ENCODE assay signal across 8 cellular contexts in genomic region chr5:16935271-16936149, GRCh38. TPM values are rescaled to one million over a fixed set of nuclear protein-coding genes. Genes with fewer than 3 reads are reported as not detected.
DNase-seq lines count a peak whose midpoint lies in the region; ATAC-seq and TF ChIP-seq lines count a peak whose summit lies in the region.

No MANE protein-coding gene starts in this region.

- peaks cover 6% of the 10 kb centered on the region for H3K9me3 Mint-ChIP-seq in central memory CD8-positive, alpha-beta T cell

- peak overlapping the region; percentile 97 for H3K4me3 ChIP-seq in BJ (ENCODE audit: low read depth, low read length)
- H3K4me3 ChIP-seq in SJCRH30, result peak overlapping the region; percentile 87
- H3K4me3 ChIP-seq in left lung, result peak overlapping the region; percentile 57 to 68

- H3K4me1 ChIP-seq in SJCRH30 (peaks cover 3% of the 10 kb centered on the region; the same call in 1 of the 2 replicates), left lung (peaks cover 22 to 57% of the 10 kb centered on the region in 2 donors)

- peak overlapping the region; percentile 60 for H3K4me3 Mint-ChIP-seq in central memory CD8-positive, alpha-beta T cell

- no peak overlapping the region for H3K27ac Mint-ChIP-seq in central memory CD8-positive, alpha-beta T cell (ENCODE audit: low read depth)

- DNase-seq in BJ (ENCODE audit: low read depth) (no peak), SJCRH30 (peak; percentile 4 to 32), left lung (peak; percentile 47 to 81), KG1 (lab: John Stamatoyannopoulos, UW) (no peak)
- DNase-seq in central memory CD8-positive, alpha-beta T cell (ENCODE audit: low spot score in 2 of 2), result no peak
- peak; percentile 3 to 4 for DNase-seq in stimulated activated CD8-positive, alpha-beta memory T cell treated with anti-CD3 and anti-CD28 coated beads, Interleukin-2, amount 100 ng/mL, for 48 hours (ENCODE audit: low read depth in 2 of 2)

- TF ChIP-seq CTCF in BJ (IDR thresholded peaks at IDR 0.05; ENCODE audit: insufficient read depth, low read depth, low read length), result no peak
- no peak for TF ChIP-seq CTCF in left lung (IDR thresholded peaks at IDR 0.05)

- CTCF ChIA-PET in BJ (lab: Yijun Ruan, JAX), result interaction anchor here (1.3 to 3.7 kb wide), 4 partner anchors 13 to 254 kb away, joined by 4 to 20 read pairs (median 9); no protein-coding TSS in a partner anchor

- intact Hi-C loops in left lung (cut with DNase I), result loop anchor here in 1 of 2 donors (2.0 to 10.0 kb wide), 2 partner anchors 141 to 253 kb away; no protein-coding TSS in a partner anchor

- H3K36me3 Mint-ChIP-seq in central memory CD8-positive, alpha-beta T cell (ENCODE audit: insufficient read depth), result no peaks in the 10 kb centered on the region

- ATAC-seq in GM19023 (IDR thresholded peaks at IDR 0.05; ENCODE audit: unreplicated experiment), result peak; percentile 40
- peak; percentile 47 for ATAC-seq in HG03342 (IDR thresholded peaks at IDR 0.05; ENCODE audit: unreplicated experiment)
- no peak for ATAC-seq in central memory CD8-positive, alpha-beta T cell (replicated peaks; ENCODE audit: extremely low read depth, poor library complexity, severe bottlenecking)
- peak; percentile 24 for ATAC-seq in left lung

- H3K36me3 ChIP-seq in BJ (ENCODE audit: control insufficient read depth, insufficient read depth, low read length) (peaks cover 1% of the 10 kb centered on the region; the same call in 1 of the 2 replicates), SJCRH30 (no peaks in the 10 kb centered on the region), left lung (no peaks in the 10 kb centered on the region)

- no peaks in the 10 kb centered on the region for H3K9me3 ChIP-seq in SJCRH30 (replicated peaks)
- no peaks in the 10 kb centered on the region for H3K9me3 ChIP-seq in left lung

- H3K27ac ChIP-seq in SJCRH30 (peak overlapping the region; percentile 64), left lung (peak overlapping the region; percentile 82 to 89)

- POLR2A ChIA-PET in BJ (lab: Charles Lee), result interaction anchor here (0.6 to 0.7 kb wide), 2 partner anchors 66 to 126 kb away, joined by 3 read pairs; no protein-coding TSS in a partner anchor

- peaks cover 63% of the 10 kb centered on the region for H3K27me3 Mint-ChIP-seq in central memory CD8-positive, alpha-beta T cell

- no peaks in the 10 kb centered on the region for H3K4me1 Mint-ChIP-seq in central memory CD8-positive, alpha-beta T cell

- H3K27me3 ChIP-seq in BJ (ENCODE audit: control insufficient read depth, insufficient read depth, low read length) (no peaks in the 10 kb centered on the region), SJCRH30 (no peaks in the 10 kb centered on the region), left lung (peaks cover 0 to 44% of the 10 kb centered on the region in 2 donors)

RNA-seq across cellular contexts. Expression of gene MYO10, which starts 0.6 kb away (rescaled TPM):
- 17.1 TPM in 2 replicates for polyA plus RNA-seq in BJ (2011; rRNA removed)
- polyA minus RNA-seq in BJ (2011; rRNA and poly(A)+ RNA removed), result 51.7 and 61.1 TPM in 2 replicates
- 9.3 and 9.4 TPM in 2 replicates for total RNA-seq in SJCRH30 (2014; rRNA removed; shearing (Covaris generic))
- 10 to 100 TPM; 32.6 to 37.0 TPM for total RNA-seq in left lung

Comparison
In these comparisons a context has a peak if more than half of its experiments do, and no peak if none do; other contexts are left out.
1. DNase-seq: peak in SJCRH30 (2 of 2), left lung (2 of 2) and stimulated activated CD8-positive, alpha-beta memory T cell treated with anti-CD3 and anti-CD28 coated beads, Interleukin-2, amount 100 ng/mL, for 48 hours (2 of 2); none in BJ (single experiment), central memory CD8-positive, alpha-beta T cell (0 of 2) and KG1 (single experiment).
2. Peak in every context shown above with its lines, with median percentiles within 50 percentile points of each other: H3K4me3 ChIP-seq.